8 cellular contexts compared by ENCODE assay signal in genomic region chr13:77492982-77493381, GRCh38. TPM values are rescaled to one million over a fixed set of nuclear protein-coding genes. Genes with fewer than 3 reads are reported as not detected.
A peak's percentile ranks its signal among the peaks of the same experiment; 100 is the strongest.
DNase-seq lines count a peak whose midpoint lies in the region; ATAC-seq and TF ChIP-seq lines count a peak whose summit lies in the region.

No MANE protein-coding gene starts in this region.

- no peaks in the 10 kb centered on the region for H3K36me3 ChIP-seq in uterus

- TF ChIP-seq POLR2A in uterus (IDR thresholded peaks at IDR 0.05): no peak

- no peak overlapping the region for H3K4me3 ChIP-seq in uterus

- H3K4me1 ChIP-seq in uterus: no peaks in the 10 kb centered on the region

- ATAC-seq in GM18907 (IDR thresholded peaks at IDR 0.05; ENCODE audit: unreplicated experiment): peak; percentile 83

- intact Hi-C loops in uterus (cut with DNase I; ENCODE audit: low total_unique reads): no loop called here

- TF ChIP-seq CTCF in C4-2B (conservative IDR thresholded peaks at IDR 0.05): peak; percentile 56
- peak in 3 of 4 experiments; percentile 14 to 50 (median 16) for TF ChIP-seq CTCF in uterus (IDR thresholded peaks at IDR 0.05)

- DNase-seq in HT1080 (ENCODE audit: low read depth): peak; percentile 17
- DNase-seq in RKO (ENCODE audit: low spot score): peak; percentile 44
- peak; percentile 53 for DNase-seq in globus pallidus (ENCODE audit: low spot score)
- no peak for DNase-seq in uterus
- DNase-seq in GOT3 (lab: John Stamatoyannopoulos, UW): no peak
- DNase-seq in HK-2 (ENCODE audit: unreplicated experiment): no peak

- H3K27ac ChIP-seq in C4-2B (no peak overlapping the region), uterus (no peak overlapping the region)

- H3K9me3 ChIP-seq in uterus: no peaks in the 10 kb centered on the region

- H3K27me3 ChIP-seq in uterus: no peaks in the 10 kb centered on the region

RNA-seq across cellular contexts. Expression of gene SCEL, which starts 42.5 kb away (rescaled TPM):
- not detected in 2 replicates for total RNA-seq in HT1080 (2014; rRNA removed; shearing (Covaris generic))
- not detected in 2 replicates for polyA plus RNA-seq in HT1080 (2015; cell fraction: cytosol; rRNA removed)
- polyA plus RNA-seq in HT1080 (2015; cell fraction: nucleus; rRNA removed): 0.06 TPM in 1 of 2 replicates, not detected in the other
- total RNA-seq in uterus: under 1 TPM in 1 of 4 donors, not detected in 3; 0.48 TPM

Comparison
In these comparisons a context has a peak if more than half of its experiments do, and no peak if none do; other contexts are left out.
1. DNase-seq: peak in HT1080 (single experiment), RKO (single experiment) and globus pallidus (single experiment); none in uterus (0 of 2), GOT3 (single experiment) and HK-2 (single experiment).